Comparison of ENCODE assay signal across 1 cellular context in the genomic region with DNA sequence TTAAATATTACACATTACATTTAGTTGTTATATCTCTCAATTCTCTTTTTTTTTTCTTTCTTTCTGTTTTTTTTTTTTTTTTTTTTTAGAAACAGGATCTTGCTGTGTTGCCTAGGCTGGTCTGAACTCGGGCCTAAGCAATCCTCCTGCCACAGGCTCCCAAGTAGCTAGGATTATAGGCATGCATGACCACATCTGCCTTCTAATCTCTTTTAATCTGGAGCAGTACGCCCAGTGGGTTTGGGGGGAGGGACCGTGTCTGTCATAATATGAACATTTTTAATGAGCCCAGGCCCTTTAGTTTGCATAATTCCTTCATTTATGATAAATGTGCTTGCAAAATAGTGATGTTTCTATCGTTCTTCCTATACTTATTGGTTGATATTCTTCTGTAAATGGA.
TF ChIP-seq lines count a peak whose summit lies in the region.

No MANE protein-coding gene starts in this region.

TF ChIP-seq in K562, 482 proteins besides CTCF, POLR2A, EP300 and RAD21 (continued from another document):
- TF ChIP-seq FOXP4 (CRISPR knock-in tag; IDR thresholded peaks at IDR 0.05; ENCODE audit: borderline replicate concordance): no peak
- TF ChIP-seq ZNF274 (IDR thresholded peaks at IDR 0.05; ENCODE audit: borderline replicate concordance, low read depth, low read length): no peak
- TF ChIP-seq PHTF2 (CRISPR knock-in tag; IDR thresholded peaks at IDR 0.05): no peak
- no peak for TF ChIP-seq TCF7L2 (IDR thresholded peaks at IDR 0.05; ENCODE audit: low read depth, low read length)
- TF ChIP-seq, protein P1, sequence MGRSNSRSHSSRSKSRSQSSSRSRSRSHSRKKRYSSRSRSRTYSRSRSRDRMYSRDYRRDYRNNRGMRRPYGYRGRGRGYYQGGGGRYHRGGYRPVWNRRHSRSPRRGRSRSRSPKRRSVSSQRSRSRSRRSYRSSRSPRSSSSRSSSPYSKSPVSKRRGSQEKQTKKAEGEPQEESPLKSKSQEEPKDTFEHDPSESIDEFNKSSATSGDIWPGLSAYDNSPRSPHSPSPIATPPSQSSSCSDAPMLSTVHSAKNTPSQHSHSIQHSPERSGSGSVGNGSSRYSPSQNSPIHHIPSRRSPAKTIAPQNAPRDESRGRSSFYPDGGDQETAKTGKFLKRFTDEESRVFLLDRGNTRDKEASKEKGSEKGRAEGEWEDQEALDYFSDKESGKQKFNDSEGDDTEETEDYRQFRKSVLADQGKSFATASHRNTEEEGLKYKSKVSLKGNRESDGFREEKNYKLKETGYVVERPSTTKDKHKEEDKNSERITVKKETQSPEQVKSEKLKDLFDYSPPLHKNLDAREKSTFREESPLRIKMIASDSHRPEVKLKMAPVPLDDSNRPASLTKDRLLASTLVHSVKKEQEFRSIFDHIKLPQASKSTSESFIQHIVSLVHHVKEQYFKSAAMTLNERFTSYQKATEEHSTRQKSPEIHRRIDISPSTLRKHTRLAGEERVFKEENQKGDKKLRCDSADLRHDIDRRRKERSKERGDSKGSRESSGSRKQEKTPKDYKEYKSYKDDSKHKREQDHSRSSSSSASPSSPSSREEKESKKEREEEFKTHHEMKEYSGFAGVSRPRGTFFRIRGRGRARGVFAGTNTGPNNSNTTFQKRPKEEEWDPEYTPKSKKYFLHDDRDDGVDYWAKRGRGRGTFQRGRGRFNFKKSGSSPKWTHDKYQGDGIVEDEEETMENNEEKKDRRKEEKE (IDR thresholded peaks at IDR 0.05; ENCODE audit: borderline replicate concordance in 1 of 2, control insufficient read depth in 1 of 2, low read depth in 2 of 2, low read length in 1 of 2): no peak
TF ChIP-seq in K562: peak in this region for 0.
